1 cellular context compared by ENCODE assay signal in genomic region chr19:5790573-5791520, GRCh38.
A peak's percentile ranks its signal among the peaks of the same experiment; 100 is the strongest.
TF ChIP-seq lines count a peak whose summit lies in the region.

TSS of gene DUS3L (minus strand) at chr19:5791163. CDS start at chr19:5791141, 22 bp downstream.

TF ChIP-seq in HEK293, 187 proteins besides CTCF, POLR2A, EP300 and RAD21 (continued from another document and continues in another):
- TF ChIP-seq ZNF518A (tag by site-specific recombination; conservative IDR thresholded peaks at IDR 0.05; ENCODE audit: low read depth) (peak; percentile 95), HIC1 (tag by site-specific recombination; IDR thresholded peaks at IDR 0.05) (no peak), OVOL3 (tag by site-specific recombination; IDR thresholded peaks at IDR 0.05) (peak; percentile 82), ATF2 (tag by site-specific recombination; IDR thresholded peaks at IDR 0.05; ENCODE audit: low read depth) (peak; percentile 94), ZSCAN4 (tag by site-specific recombination; IDR thresholded peaks at IDR 0.05) (peak; percentile 57; the same call in 1 of the 2 replicates), ZBTB6 (tag by site-specific recombination; IDR thresholded peaks at IDR 0.05) (peak; percentile 40; the same call in 1 of the 2 replicates), ZNF843 (tag by site-specific recombination; IDR thresholded peaks at IDR 0.05) (peak; percentile 78), ZNF404 (tag by site-specific recombination; IDR thresholded peaks at IDR 0.05) (no peak), ZNF623 (tag by site-specific recombination; IDR thresholded peaks at IDR 0.05) (peak; percentile 32; the same call in 1 of the 2 replicates), GLIS2 (tag by site-specific recombination; IDR thresholded peaks at IDR 0.05) (no peak), KLF8 (tag by site-specific recombination; IDR thresholded peaks at IDR 0.05) (peak; percentile 76), ZNF645 (tag by site-specific recombination; IDR thresholded peaks at IDR 0.05) (peak; percentile 87; the same call in 1 of the 2 replicates), ZNF211 (tag by site-specific recombination; IDR thresholded peaks at IDR 0.05; ENCODE audit: low read depth) (no peak), ZNF513 (tag by site-specific recombination; IDR thresholded peaks at IDR 0.05) (no peak), TCF7L2 (IDR thresholded peaks at IDR 0.05; ENCODE audit: borderline replicate concordance, low read depth, low read length) (peak; percentile 59; the same call in 1 of the 2 replicates), ZNF76 (tag by site-specific recombination; IDR thresholded peaks at IDR 0.05; ENCODE audit: borderline replicate concordance, low read depth) (peak; percentile 100), ZBTB20 (tag by site-specific recombination; IDR thresholded peaks at IDR 0.05) (peak; percentile 38; the same call in 1 of the 2 replicates), ZNF585B (tag by site-specific recombination; IDR thresholded peaks at IDR 0.05) (no peak), ZNF2 (tag by site-specific recombination; IDR thresholded peaks at IDR 0.05) (peak; percentile 94), SP2 (tag by site-specific recombination; IDR thresholded peaks at IDR 0.05) (peak; percentile 89), ZNF610 (tag by site-specific recombination; IDR thresholded peaks at IDR 0.05; ENCODE audit: borderline replicate concordance) (peak; percentile 80; the same call in 1 of the 2 replicates), ZFP41 (tag by site-specific recombination; IDR thresholded peaks at IDR 0.05; ENCODE audit: borderline replicate concordance) (no peak), ZBTB44 (tag by site-specific recombination; IDR thresholded peaks at IDR 0.05) (no peak), ZBTB1 (tag by site-specific recombination; IDR thresholded peaks at IDR 0.05) (0 out of 2 replicates have a peak, but pooled peaks have one; percentile 44), ZXDB (tag by site-specific recombination; IDR thresholded peaks at IDR 0.05) (peak; percentile 97), ZNF24 (tag by site-specific recombination; IDR thresholded peaks at IDR 0.05) (peak; percentile 95), ZNF580 (tag by site-specific recombination; IDR thresholded peaks at IDR 0.05) (peak; percentile 84; the same call in 1 of the 2 replicates), ZBTB7A (tag by site-specific recombination; IDR thresholded peaks at IDR 0.05; ENCODE audit: low read depth) (peak; percentile 92), ZNF16 (tag by site-specific recombination; IDR thresholded peaks at IDR 0.05; ENCODE audit: low read depth) (no peak), YY1 (tag by site-specific recombination; IDR thresholded peaks at IDR 0.05) (peak; percentile 93), KLF9 (tag by site-specific recombination; IDR thresholded peaks at IDR 0.05; ENCODE audit: low read depth) (peak; percentile 64), ZNF639 (tag by site-specific recombination; IDR thresholded peaks at IDR 0.05) (peak; percentile 97), ZBTB26 (tag by site-specific recombination; optimal IDR thresholded peaks at IDR 0.05) (peak; percentile 81), KLF17 (tag by site-specific recombination; IDR thresholded peaks at IDR 0.05) (peak; percentile 91), ZNF248 (tag by site-specific recombination; IDR thresholded peaks at IDR 0.05) (no peak), ZNF324 (tag by site-specific recombination; IDR thresholded peaks at IDR 0.05) (peak; percentile 97), ZFP69B (tag by site-specific recombination; IDR thresholded peaks at IDR 0.05) (peak; percentile 68), ZSCAN16 (tag by site-specific recombination; IDR thresholded peaks at IDR 0.05) (no peak), KLF10 (tag by site-specific recombination; IDR thresholded peaks at IDR 0.05) (no peak; the same call in 1 of the 2 replicates), ZBTB8A (tag by site-specific recombination; IDR thresholded peaks at IDR 0.05) (0 out of 2 replicates have a peak, but pooled peaks have one; percentile 64)
